In genomic region chr12:53295070-53295890, GRCh38 we compare ENCODE assay signal across 8 cellular contexts. TPM values are rescaled to one million over a fixed set of nuclear protein-coding genes. Genes with fewer than 3 reads are reported as not detected.
DNase-seq lines count a peak whose midpoint lies in the region; ATAC-seq, FAIRE-seq and TF ChIP-seq lines count a peak whose summit lies in the region.

Gene PFDN5 (plus strand): TSS chr12:53295542. CDS start chr12:53295568, 26 bp downstream.

- H2AFZ ChIP-seq in ACC112 (ENCODE audit: low read length, unreplicated experiment), result peak within 1 kb of the TSS; percentile 97

- H3K36me3 ChIP-seq in ACC112 (ENCODE audit: insufficient read depth, low read length) (no peaks in the 10 kb centered on the region; the same call in 1 of the 2 replicates), bronchial epithelial cell (ENCODE audit: control insufficient read depth, insufficient read depth, low read length) (peaks cover 5% of the 10 kb centered on the region)

- H3K27ac ChIP-seq in ACC112 (ENCODE audit: low read depth, low read length), result peak within 1 kb of the TSS; percentile 100

- peaks cover 24% of the 10 kb centered on the region for H3K79me2 ChIP-seq in ACC112 (ENCODE audit: control insufficient read depth, insufficient read depth, low read length, unreplicated experiment)

- H3K36me3 Mint-ChIP-seq in immature natural killer cell, result peaks cover 0 to 14% (median 0%) of the 10 kb centered on the region in 3 donors

- no peaks in the 10 kb centered on the region for H3K27me3 ChIP-seq in ACC112 (ENCODE audit: insufficient read depth, low read length)
- H3K27me3 ChIP-seq in bronchial epithelial cell (ENCODE audit: control insufficient read depth, insufficient read depth, low read length), result no peaks in the 10 kb centered on the region

- H3K4me3 Mint-ChIP-seq in immature natural killer cell, result peak within 1 kb of the TSS; percentile 98 to 99 (median 99)

- FAIRE-seq in bronchial epithelial cell (lab: Jason Lieb, UNC), result no peak

- peaks cover 46 to 53% of the 10 kb centered on the region in 2 donors for H3K4me1 Mint-ChIP-seq in immature natural killer cell

- H3K4me1 ChIP-seq in ACC112 (ENCODE audit: control insufficient read depth, insufficient read depth, low read length, unreplicated experiment), result peaks cover 46% of the 10 kb centered on the region

- DNase-seq in NCI-H2196 treated with DMSO at 0.1 percent for 48 hours (lab: John Stamatoyannopoulos, UW; ENCODE audit: unreplicated experiment), result peak; percentile 85
- DNase-seq in bronchial epithelial cell (ENCODE audit: low read depth), result peak; percentile 85
- peak; percentile 82 to 88 (median 87) for DNase-seq in immature natural killer cell
- DNase-seq in smooth muscle cell of the brain vasculature (ENCODE audit: low read depth, low spot score), result peak; percentile 83

- H3K4me3 ChIP-seq in ACC112 (ENCODE audit: low read depth, low read length), result peak within 1 kb of the TSS; percentile 95
- H3K4me3 ChIP-seq in WI38 (ENCODE audit: low read depth, low read length), result peak within 1 kb of the TSS; percentile 77
- peak within 1 kb of the TSS; percentile 60 for H3K4me3 ChIP-seq in bronchial epithelial cell (ENCODE audit: low read depth, low read length)

- peak within 1 kb of the TSS; percentile 94 to 99 (median 98) for H3K27ac Mint-ChIP-seq in immature natural killer cell

- TF ChIP-seq CTCF in WI38 (IDR thresholded peaks at IDR 0.05; ENCODE audit: low read depth, low read length) (no peak), bronchial epithelial cell (IDR thresholded peaks at IDR 0.05; ENCODE audit: insufficient read depth, low read length, severe bottlenecking) (no peak)

- H3K9me3 Mint-ChIP-seq in immature natural killer cell, result no peaks in the 10 kb centered on the region

- H3K27me3 Mint-ChIP-seq in immature natural killer cell (ENCODE audit: low read depth in 3 of 3), result peaks cover 7 to 8% (median 8%) of the 10 kb centered on the region in 3 donors

- ATAC-seq in GM18870 (IDR thresholded peaks at IDR 0.05; ENCODE audit: unreplicated experiment), result peak; percentile 64
- peak; percentile 76 for ATAC-seq in HG03135 (IDR thresholded peaks at IDR 0.05; ENCODE audit: unreplicated experiment)

RNA-seq across cellular contexts. Expression of gene PFDN5, which starts in this region (rescaled TPM):
- 341 and 429 TPM in 2 replicates for total RNA-seq in bronchial epithelial cell
- polyA plus RNA-seq in immature natural killer cell, result 1,000 to 10,000 TPM in 1 of 3 donors, 100 to 1,000 TPM in 2; 829 to 1,850 (median 845) TPM

Comparison
In these comparisons a context has a peak if more than half of its experiments do, and no peak if none do; other contexts are left out.
1. Peak in every context shown above with its lines: DNase-seq, ATAC-seq, H3K4me3 ChIP-seq and H3K27ac ChIP-seq.